In the genomic region with DNA sequence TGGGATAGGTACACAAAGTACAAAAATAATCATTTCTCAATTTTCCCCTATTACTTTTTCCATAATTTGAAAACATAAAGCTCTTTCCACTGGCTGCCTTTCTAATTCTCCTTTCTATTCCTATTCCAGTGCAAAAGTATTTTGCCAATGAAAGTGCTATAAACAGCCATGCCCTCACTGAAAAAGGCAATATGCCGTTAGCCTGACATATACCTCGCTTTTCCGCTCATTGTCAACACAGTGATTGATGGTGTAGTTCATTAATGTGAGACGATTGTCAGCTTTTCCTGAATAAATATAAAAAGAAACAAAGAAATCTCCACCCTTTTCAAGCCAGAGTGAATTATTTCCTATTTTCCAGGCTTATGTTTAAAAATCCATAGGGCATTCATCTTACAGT, we compare ENCODE assay signal across 1 cellular context.
TF ChIP-seq lines count a peak whose summit lies in the region.

No MANE protein-coding gene starts in this region.

TF ChIP-seq in endothelial cell of umbilical vein, 7 proteins besides CTCF, POLR2A, EP300 and RAD21 (continued from another document):
- no peak for TF ChIP-seq FOS (IDR thresholded peaks at IDR 0.05; ENCODE audit: borderline replicate concordance, insufficient read depth, low read length)
- TF ChIP-seq, protein P1, sequence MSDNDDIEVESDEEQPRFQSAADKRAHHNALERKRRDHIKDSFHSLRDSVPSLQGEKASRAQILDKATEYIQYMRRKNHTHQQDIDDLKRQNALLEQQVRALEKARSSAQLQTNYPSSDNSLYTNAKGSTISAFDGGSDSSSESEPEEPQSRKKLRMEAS (IDR thresholded peaks at IDR 0.05; ENCODE audit: insufficient read depth, insufficient read length), result no peak
- no peak for TF ChIP-seq MYC (IDR thresholded peaks at IDR 0.05; ENCODE audit: low read depth, low read length)
